Comparison of ENCODE assay signal across 1 cellular context in genomic region chr13:45393941-45394570, GRCh38.
TF ChIP-seq lines count a peak whose summit lies in the region.

No MANE protein-coding gene starts in this region.

TF ChIP-seq in GM23338, 12 proteins besides CTCF, POLR2A, EP300 and RAD21 (continued from another document):
- TF ChIP-seq ZNF462 (CRISPR knock-in tag; IDR thresholded peaks at IDR 0.05): no peak
- no peak for TF ChIP-seq JUNB (IDR thresholded peaks at IDR 0.05; ENCODE audit: unreplicated experiment)
- TF ChIP-seq POLR2AphosphoS5 (IDR thresholded peaks at IDR 0.05; ENCODE audit: low read depth): no peak
- no peak for TF ChIP-seq ZNF114 (CRISPR knock-in tag; IDR thresholded peaks at IDR 0.05)
